1 cellular context compared by ENCODE assay signal in the genomic region with DNA sequence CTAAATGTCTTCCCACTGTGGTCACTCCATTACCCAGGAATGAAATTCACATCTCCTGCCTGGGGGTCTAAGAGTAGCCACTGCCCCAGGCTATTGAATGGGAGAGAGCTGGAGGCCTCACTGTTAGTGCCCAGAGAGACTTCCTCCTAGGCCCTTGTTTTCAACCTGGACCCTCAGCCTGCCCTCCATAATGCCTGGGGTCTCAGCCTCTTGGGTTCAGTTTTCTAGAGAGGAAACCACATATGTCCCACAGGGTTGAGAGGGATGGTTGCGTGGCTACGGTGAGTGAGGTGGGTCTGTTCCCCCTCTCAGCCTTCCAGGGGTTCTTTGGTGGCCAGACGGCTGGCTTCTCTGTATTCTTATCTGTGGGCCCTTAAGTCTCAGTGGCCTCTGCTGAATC.
TF ChIP-seq lines count a peak whose summit lies in the region.

No MANE protein-coding gene starts in this region.

TF ChIP-seq in GM23338, 12 proteins besides CTCF, POLR2A, EP300 and RAD21 (continued from another document):
- TF ChIP-seq, protein P1, sequence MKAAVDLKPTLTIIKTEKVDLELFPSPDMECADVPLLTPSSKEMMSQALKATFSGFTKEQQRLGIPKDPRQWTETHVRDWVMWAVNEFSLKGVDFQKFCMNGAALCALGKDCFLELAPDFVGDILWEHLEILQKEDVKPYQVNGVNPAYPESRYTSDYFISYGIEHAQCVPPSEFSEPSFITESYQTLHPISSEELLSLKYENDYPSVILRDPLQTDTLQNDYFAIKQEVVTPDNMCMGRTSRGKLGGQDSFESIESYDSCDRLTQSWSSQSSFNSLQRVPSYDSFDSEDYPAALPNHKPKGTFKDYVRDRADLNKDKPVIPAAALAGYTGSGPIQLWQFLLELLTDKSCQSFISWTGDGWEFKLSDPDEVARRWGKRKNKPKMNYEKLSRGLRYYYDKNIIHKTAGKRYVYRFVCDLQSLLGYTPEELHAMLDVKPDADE (IDR thresholded peaks at IDR 0.05): no peak
- TF ChIP-seq CREB1 (CRISPR knock-in tag; IDR thresholded peaks at IDR 0.05; ENCODE audit: low read depth): no peak
TF ChIP-seq in GM23338: peak in this region for 0.
